1 cellular context compared by ENCODE assay signal in genomic region chr1:26169201-26169600, GRCh38.
TF ChIP-seq lines count a peak whose summit lies in the region.

No MANE protein-coding gene starts in this region.

TF ChIP-seq in GM12878, 131 proteins besides CTCF, POLR2A, EP300 and RAD21:
- TF ChIP-seq MYB (IDR thresholded peaks at IDR 0.05; ENCODE audit: borderline replicate concordance, low read depth, low read length) (no peak), USF1 (IDR thresholded peaks at IDR 0.05; ENCODE audit: borderline replicate concordance, extremely low read length, insufficient read depth, low read depth, low read length) (no peak), SREBF1 (IDR thresholded peaks at IDR 0.05; ENCODE audit: low read length) (no peak), CEBPB (IDR thresholded peaks at IDR 0.05; ENCODE audit: borderline replicate concordance in 1 of 2, low read depth in 2 of 2, low read length in 2 of 2) (no peak), SIX5 (IDR thresholded peaks at IDR 0.05; ENCODE audit: low read depth, low read length, severe bottlenecking) (no peak), ZNF274 (IDR thresholded peaks at IDR 0.05; ENCODE audit: insufficient read depth, insufficient read length) (no peak), ZBTB4 (CRISPR knock-in tag; IDR thresholded peaks at IDR 0.05) (no peak), POLR2AphosphoS5 (IDR thresholded peaks at IDR 0.05; ENCODE audit: low read length) (no peak), POU2F2 (IDR thresholded peaks at IDR 0.05; ENCODE audit: borderline replicate concordance, low read depth, low read length) (no peak), SP1 (IDR thresholded peaks at IDR 0.05; ENCODE audit: low read depth, low read length) (no peak), ZNF24 (IDR thresholded peaks at IDR 0.05) (no peak), MEF2A (IDR thresholded peaks at IDR 0.05; ENCODE audit: insufficient read depth, low read depth, low read length) (no peak), ZNF622 (IDR thresholded peaks at IDR 0.05) (no peak), CHD1 (IDR thresholded peaks at IDR 0.05; ENCODE audit: low read depth, low read length) (no peak), CEBPZ (IDR thresholded peaks at IDR 0.05; ENCODE audit: low read depth, low read length) (no peak), ZNF384 (IDR thresholded peaks at IDR 0.05; ENCODE audit: borderline replicate concordance, low read depth, low read length) (no peak), SRF (IDR thresholded peaks at IDR 0.05; ENCODE audit: low read depth in 2 of 2, low read length in 2 of 2) (no peak), PML (IDR thresholded peaks at IDR 0.05; ENCODE audit: low read length) (no peak), IRF3 (IDR thresholded peaks at IDR 0.05) (no peak), RFX5 (IDR thresholded peaks at IDR 0.05; ENCODE audit: low read depth, low read length) (no peak)
TF ChIP-seq in GM12878: peak in this region for 0.
